In the genomic region with DNA sequence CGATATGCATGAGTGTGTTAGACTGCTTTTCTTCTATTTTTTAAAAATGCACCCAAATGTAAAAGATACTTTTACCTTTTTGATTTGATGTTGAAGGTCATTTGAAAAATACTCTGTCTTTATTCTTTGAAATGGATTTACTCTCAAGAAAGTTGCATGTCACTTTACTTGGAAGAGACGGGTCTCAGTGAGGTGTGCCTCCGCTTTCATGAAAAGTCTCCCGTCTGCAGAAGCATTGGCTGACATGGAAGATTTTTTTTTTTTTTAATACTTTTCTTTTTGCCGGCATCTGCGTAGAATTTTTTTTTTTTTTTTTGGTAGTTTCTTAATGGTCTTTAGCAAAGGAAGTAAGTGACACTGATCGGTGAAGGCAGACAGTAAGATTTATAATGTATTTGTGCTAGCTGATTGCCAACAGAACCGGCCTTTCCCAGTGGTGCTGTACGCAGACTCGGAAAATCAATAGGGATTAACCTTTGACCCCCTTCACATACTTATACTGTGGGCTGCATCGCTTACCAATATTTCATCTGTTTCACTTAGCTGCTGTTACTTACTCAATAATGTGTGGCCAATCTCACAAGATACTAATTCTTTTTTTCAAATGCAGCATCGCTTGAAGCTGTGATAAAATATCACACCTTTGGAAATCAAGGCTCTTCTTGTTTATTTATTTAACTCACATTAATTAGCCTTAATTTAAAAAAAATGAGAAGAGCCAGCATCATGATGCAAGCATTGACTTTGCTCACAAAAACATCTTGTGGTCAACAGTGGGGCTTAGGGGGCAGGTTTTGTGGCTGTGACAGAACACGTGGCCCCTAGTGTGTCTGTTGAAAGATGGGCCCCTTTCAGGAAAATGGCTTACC, we compare ENCODE assay signal across 1 cellular context.
TF ChIP-seq lines count a peak whose summit lies in the region.

No MANE protein-coding gene starts in this region.

TF ChIP-seq in HepG2, 621 proteins besides CTCF, POLR2A, EP300 and RAD21 (continued from another document and continues in another):
- TF ChIP-seq, protein P1, sequence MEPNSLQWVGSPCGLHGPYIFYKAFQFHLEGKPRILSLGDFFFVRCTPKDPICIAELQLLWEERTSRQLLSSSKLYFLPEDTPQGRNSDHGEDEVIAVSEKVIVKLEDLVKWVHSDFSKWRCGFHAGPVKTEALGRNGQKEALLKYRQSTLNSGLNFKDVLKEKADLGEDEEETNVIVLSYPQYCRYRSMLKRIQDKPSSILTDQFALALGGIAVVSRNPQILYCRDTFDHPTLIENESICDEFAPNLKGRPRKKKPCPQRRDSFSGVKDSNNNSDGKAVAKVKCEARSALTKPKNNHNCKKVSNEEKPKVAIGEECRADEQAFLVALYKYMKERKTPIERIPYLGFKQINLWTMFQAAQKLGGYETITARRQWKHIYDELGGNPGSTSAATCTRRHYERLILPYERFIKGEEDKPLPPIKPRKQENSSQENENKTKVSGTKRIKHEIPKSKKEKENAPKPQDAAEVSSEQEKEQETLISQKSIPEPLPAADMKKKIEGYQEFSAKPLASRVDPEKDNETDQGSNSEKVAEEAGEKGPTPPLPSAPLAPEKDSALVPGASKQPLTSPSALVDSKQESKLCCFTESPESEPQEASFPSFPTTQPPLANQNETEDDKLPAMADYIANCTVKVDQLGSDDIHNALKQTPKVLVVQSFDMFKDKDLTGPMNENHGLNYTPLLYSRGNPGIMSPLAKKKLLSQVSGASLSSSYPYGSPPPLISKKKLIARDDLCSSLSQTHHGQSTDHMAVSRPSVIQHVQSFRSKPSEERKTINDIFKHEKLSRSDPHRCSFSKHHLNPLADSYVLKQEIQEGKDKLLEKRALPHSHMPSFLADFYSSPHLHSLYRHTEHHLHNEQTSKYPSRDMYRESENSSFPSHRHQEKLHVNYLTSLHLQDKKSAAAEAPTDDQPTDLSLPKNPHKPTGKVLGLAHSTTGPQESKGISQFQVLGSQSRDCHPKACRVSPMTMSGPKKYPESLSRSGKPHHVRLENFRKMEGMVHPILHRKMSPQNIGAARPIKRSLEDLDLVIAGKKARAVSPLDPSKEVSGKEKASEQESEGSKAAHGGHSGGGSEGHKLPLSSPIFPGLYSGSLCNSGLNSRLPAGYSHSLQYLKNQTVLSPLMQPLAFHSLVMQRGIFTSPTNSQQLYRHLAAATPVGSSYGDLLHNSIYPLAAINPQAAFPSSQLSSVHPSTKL (CRISPR knock-in tag; IDR thresholded peaks at IDR 0.05), result peak; percentile 96
- TF ChIP-seq RFXANK (CRISPR knock-in tag; IDR thresholded peaks at IDR 0.05), result no peak
- no peak for TF ChIP-seq EED (CRISPR knock-in tag; IDR thresholded peaks at IDR 0.05)
- no peak for TF ChIP-seq KLF11 (CRISPR knock-in tag; IDR thresholded peaks at IDR 0.05)
- TF ChIP-seq TBX2 (CRISPR knock-in tag; IDR thresholded peaks at IDR 0.05; ENCODE audit: borderline replicate concordance), result peak; percentile 34; the same call in 1 of the 2 replicates
- TF ChIP-seq, protein P2, sequence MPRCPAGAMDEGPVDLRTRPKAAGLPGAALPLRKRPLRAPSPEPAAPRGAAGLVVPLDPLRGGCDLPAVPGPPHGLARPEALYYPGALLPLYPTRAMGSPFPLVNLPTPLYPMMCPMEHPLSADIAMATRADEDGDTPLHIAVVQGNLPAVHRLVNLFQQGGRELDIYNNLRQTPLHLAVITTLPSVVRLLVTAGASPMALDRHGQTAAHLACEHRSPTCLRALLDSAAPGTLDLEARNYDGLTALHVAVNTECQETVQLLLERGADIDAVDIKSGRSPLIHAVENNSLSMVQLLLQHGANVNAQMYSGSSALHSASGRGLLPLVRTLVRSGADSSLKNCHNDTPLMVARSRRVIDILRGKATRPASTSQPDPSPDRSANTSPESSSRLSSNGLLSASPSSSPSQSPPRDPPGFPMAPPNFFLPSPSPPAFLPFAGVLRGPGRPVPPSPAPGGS (CRISPR knock-in tag; IDR thresholded peaks at IDR 0.05), result no peak
- no peak for TF ChIP-seq ZNF121 (CRISPR knock-in tag; IDR thresholded peaks at IDR 0.05)
- peak; percentile 86 for TF ChIP-seq FOXA3 (CRISPR knock-in tag; IDR thresholded peaks at IDR 0.05)
- TF ChIP-seq ZBTB38 (CRISPR knock-in tag; IDR thresholded peaks at IDR 0.05), result peak; percentile 55; the same call in 1 of the 2 replicates
- TF ChIP-seq NR2C2 (CRISPR knock-in tag; IDR thresholded peaks at IDR 0.05; ENCODE audit: borderline replicate concordance), result peak; percentile 95
- TF ChIP-seq NAIF1 (CRISPR knock-in tag; IDR thresholded peaks at IDR 0.05; ENCODE audit: borderline replicate concordance), result no peak
- no peak for TF ChIP-seq ZBTB3 (CRISPR knock-in tag; IDR thresholded peaks at IDR 0.05; ENCODE audit: borderline replicate concordance, low read depth)
- TF ChIP-seq ARHGAP35 (CRISPR knock-in tag; IDR thresholded peaks at IDR 0.05; ENCODE audit: borderline replicate concordance), result no peak
- TF ChIP-seq POGZ (CRISPR knock-in tag; IDR thresholded peaks at IDR 0.05), result peak; percentile 89
- peak; percentile 72 for TF ChIP-seq MLX (CRISPR knock-in tag; IDR thresholded peaks at IDR 0.05)
- peak; percentile 66 for TF ChIP-seq FOSL2 (CRISPR knock-in tag; IDR thresholded peaks at IDR 0.05)
- TF ChIP-seq HNRNPUL1 (IDR thresholded peaks at IDR 0.05; ENCODE audit: low read depth, low read length), result no peak
- TF ChIP-seq NFYC (CRISPR knock-in tag; IDR thresholded peaks at IDR 0.05), result no peak
- peak; percentile 56; the same call in 1 of the 2 replicates for TF ChIP-seq GATAD1 (CRISPR knock-in tag; IDR thresholded peaks at IDR 0.05)
- TF ChIP-seq NR2F2 (IDR thresholded peaks at IDR 0.05; ENCODE audit: borderline replicate concordance, low read depth), result peak; percentile 97
- TF ChIP-seq ZNF350 (CRISPR knock-in tag; IDR thresholded peaks at IDR 0.05; ENCODE audit: borderline replicate concordance, low read depth), result no peak
- peak; percentile 36; the same call in 1 of the 2 replicates for TF ChIP-seq YEATS2 (CRISPR knock-in tag; IDR thresholded peaks at IDR 0.05; ENCODE audit: borderline replicate concordance)
- peak; percentile 77 for TF ChIP-seq MAX (IDR thresholded peaks at IDR 0.05)
- no peak for TF ChIP-seq ZNF460 (CRISPR knock-in tag; IDR thresholded peaks at IDR 0.05; ENCODE audit: borderline replicate concordance)
- TF ChIP-seq KAT8 (CRISPR knock-in tag; IDR thresholded peaks at IDR 0.05), result peak; percentile 74
- TF ChIP-seq CAMTA2 (CRISPR knock-in tag; IDR thresholded peaks at IDR 0.05; ENCODE audit: borderline replicate concordance), result no peak
- TF ChIP-seq HNF4A (CRISPR knock-in tag; IDR thresholded peaks at IDR 0.05), result peak; percentile 95
- TF ChIP-seq CBX1 (IDR thresholded peaks at IDR 0.05; ENCODE audit: low read depth), result peak; percentile 57
- peak; percentile 66 for TF ChIP-seq SIX1 (CRISPR knock-in tag; IDR thresholded peaks at IDR 0.05; ENCODE audit: borderline replicate concordance)
- peak; percentile 91 for TF ChIP-seq PRPF4 (IDR thresholded peaks at IDR 0.05; ENCODE audit: low read depth, low read length, poor library complexity, severe bottlenecking)
- peak; percentile 54; the same call in 1 of the 2 replicates for TF ChIP-seq MIER3 (CRISPR knock-in tag; IDR thresholded peaks at IDR 0.05; ENCODE audit: borderline replicate concordance)
- TF ChIP-seq, protein P3, sequence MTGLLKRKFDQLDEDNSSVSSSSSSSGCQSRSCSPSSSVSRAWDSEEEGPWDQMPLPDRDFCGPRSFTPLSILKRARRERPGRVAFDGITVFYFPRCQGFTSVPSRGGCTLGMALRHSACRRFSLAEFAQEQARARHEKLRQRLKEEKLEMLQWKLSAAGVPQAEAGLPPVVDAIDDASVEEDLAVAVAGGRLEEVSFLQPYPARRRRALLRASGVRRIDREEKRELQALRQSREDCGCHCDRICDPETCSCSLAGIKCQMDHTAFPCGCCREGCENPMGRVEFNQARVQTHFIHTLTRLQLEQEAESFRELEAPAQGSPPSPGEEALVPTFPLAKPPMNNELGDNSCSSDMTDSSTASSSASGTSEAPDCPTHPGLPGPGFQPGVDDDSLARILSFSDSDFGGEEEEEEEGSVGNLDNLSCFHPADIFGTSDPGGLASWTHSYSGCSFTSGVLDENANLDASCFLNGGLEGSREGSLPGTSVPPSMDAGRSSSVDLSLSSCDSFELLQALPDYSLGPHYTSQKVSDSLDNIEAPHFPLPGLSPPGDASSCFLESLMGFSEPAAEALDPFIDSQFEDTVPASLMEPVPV (CRISPR knock-in tag; IDR thresholded peaks at IDR 0.05), result no peak
- TF ChIP-seq MTF1 (CRISPR knock-in tag; IDR thresholded peaks at IDR 0.05), result no peak
- TF ChIP-seq DZIP1 (CRISPR knock-in tag; IDR thresholded peaks at IDR 0.05), result no peak
- TF ChIP-seq THYN1 (CRISPR knock-in tag; IDR thresholded peaks at IDR 0.05; ENCODE audit: borderline replicate concordance, low read depth), result no peak
- 0 out of 2 replicates have a peak, but pooled peaks have one; percentile 32 for TF ChIP-seq MIER2 (CRISPR knock-in tag; IDR thresholded peaks at IDR 0.05)
- peak; percentile 90 for TF ChIP-seq EHMT2 (IDR thresholded peaks at IDR 0.05; ENCODE audit: borderline replicate concordance, low read depth, low read length)
- TF ChIP-seq, protein P4, sequence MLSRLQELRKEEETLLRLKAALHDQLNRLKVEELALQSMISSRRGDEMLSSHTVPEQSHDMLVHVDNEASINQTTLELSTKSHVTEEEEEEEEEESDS (CRISPR knock-in tag; IDR thresholded peaks at IDR 0.05; ENCODE audit: borderline replicate concordance), result no peak
- TF ChIP-seq KDM5B (CRISPR knock-in tag; IDR thresholded peaks at IDR 0.05; ENCODE audit: borderline replicate concordance), result no peak
- no peak for TF ChIP-seq ZNF572 (CRISPR knock-in tag; IDR thresholded peaks at IDR 0.05)
- peak; percentile 94 for TF ChIP-seq HMG20A (CRISPR knock-in tag; IDR thresholded peaks at IDR 0.05; ENCODE audit: borderline replicate concordance)
- TF ChIP-seq HNF4G (IDR thresholded peaks at IDR 0.05; ENCODE audit: borderline replicate concordance, low read depth, low read length), result peak; percentile 96
- peak; percentile 90 for TF ChIP-seq HNF4G (CRISPR knock-in tag; IDR thresholded peaks at IDR 0.05; ENCODE audit: borderline replicate concordance, low read depth)
- no peak for TF ChIP-seq RAD51 (IDR thresholded peaks at IDR 0.05; ENCODE audit: borderline replicate concordance)
- TF ChIP-seq, protein P5, sequence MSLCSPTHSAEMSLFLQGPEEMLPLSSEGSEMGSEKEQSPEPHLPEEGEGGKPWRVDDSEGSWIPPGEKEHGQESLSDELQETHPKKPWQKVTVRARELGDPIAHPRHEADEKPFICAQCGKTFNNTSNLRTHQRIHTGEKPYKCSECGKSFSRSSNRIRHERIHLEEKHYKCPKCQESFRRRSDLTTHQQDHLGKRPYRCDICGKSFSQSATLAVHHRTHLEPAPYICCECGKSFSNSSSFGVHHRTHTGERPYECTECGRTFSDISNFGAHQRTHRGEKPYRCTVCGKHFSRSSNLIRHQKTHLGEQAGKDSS (CRISPR knock-in tag; IDR thresholded peaks at IDR 0.05; ENCODE audit: borderline replicate concordance, low read depth), result no peak; the same call in 1 of the 2 replicates
- TF ChIP-seq ZNF878 (CRISPR knock-in tag; IDR thresholded peaks at IDR 0.05), result peak; percentile 47; the same call in 1 of the 2 replicates
- TF ChIP-seq, protein P6, sequence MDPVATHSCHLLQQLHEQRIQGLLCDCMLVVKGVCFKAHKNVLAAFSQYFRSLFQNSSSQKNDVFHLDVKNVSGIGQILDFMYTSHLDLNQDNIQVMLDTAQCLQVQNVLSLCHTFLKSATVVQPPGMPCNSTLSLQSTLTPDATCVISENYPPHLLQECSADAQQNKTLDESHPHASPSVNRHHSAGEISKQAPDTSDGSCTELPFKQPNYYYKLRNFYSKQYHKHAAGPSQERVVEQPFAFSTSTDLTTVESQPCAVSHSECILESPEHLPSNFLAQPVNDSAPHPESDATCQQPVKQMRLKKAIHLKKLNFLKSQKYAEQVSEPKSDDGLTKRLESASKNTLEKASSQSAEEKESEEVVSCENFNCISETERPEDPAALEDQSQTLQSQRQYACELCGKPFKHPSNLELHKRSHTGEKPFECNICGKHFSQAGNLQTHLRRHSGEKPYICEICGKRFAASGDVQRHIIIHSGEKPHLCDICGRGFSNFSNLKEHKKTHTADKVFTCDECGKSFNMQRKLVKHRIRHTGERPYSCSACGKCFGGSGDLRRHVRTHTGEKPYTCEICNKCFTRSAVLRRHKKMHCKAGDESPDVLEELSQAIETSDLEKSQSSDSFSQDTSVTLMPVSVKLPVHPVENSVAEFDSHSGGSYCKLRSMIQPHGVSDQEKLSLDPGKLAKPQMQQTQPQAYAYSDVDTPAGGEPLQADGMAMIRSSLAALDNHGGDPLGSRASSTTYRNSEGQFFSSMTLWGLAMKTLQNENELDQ (CRISPR knock-in tag; IDR thresholded peaks at IDR 0.05; ENCODE audit: borderline replicate concordance), result no peak
- TF ChIP-seq CEBPG (CRISPR knock-in tag; IDR thresholded peaks at IDR 0.05), result peak; percentile 71
